9 cellular contexts compared by ENCODE assay signal in genomic region chr15:91142097-91142744, GRCh38. TPM values are rescaled to one million over a fixed set of nuclear protein-coding genes. Genes with fewer than 3 reads are reported as not detected.
A peak's percentile ranks its signal among the peaks of the same experiment; 100 is the strongest.
DNase-seq lines count a peak whose midpoint lies in the region; ATAC-seq and TF ChIP-seq lines count a peak whose summit lies in the region.
"Had no signal": no experiment of that assay in that cellular context is flagged by ENCODE, and none has a peak within 500 bp of the region (broad histone marks: within the 10 kb centered on the region; RNA-seq: fewer than 3 reads in every experiment).

No MANE protein-coding gene starts in this region.

- no peak overlapping the region for H3K4me3 Mint-ChIP-seq in endodermal cell
- H3K4me3 Mint-ChIP-seq in activated naive CD8-positive, alpha-beta T cell treated with anti-CD3 and anti-CD28 coated beads, Interleukin-2, amount 50 U/mL, for 24 hours: no peak overlapping the region
- H3K4me3 Mint-ChIP-seq: activated CD4-positive, alpha-beta memory T cell treated with anti-CD3 and anti-CD28 coated beads, Interleukin-2, amount 10 ng/mL, durations not matched to agents 7 days and 5 days had no signal

- H3K27me3 Mint-ChIP-seq in endodermal cell (ENCODE audit: insufficient read depth): peaks cover 32% of the 10 kb centered on the region
- peaks cover 26% of the 10 kb centered on the region for H3K27me3 Mint-ChIP-seq in activated naive CD8-positive, alpha-beta T cell treated with anti-CD3 and anti-CD28 coated beads, Interleukin-2, amount 50 U/mL, for 24 hours

- WGBS in endodermal cell (ENCODE audit: insufficient coverage in 1 of 2, insufficient read length in 1 of 2), 2 experiments: 86 to 91% methylated on average over 1 of the region's 1 CpG
- 71% methylated on average over 1 of the region's 1 CpG for WGBS in smooth muscle cell (ENCODE audit: low lambda C conversion rate)

- H3K4me3 ChIP-seq in NB4 (ENCODE audit: low read depth, low read length): no peak overlapping the region
- no peak overlapping the region for H3K4me3 ChIP-seq in endodermal cell (ENCODE audit: low read length)
- no peak overlapping the region for H3K4me3 ChIP-seq in smooth muscle cell

- H2AFZ ChIP-seq in smooth muscle cell (ENCODE audit: low read depth): no peak overlapping the region

- no peak overlapping the region for H3K27ac Mint-ChIP-seq in endodermal cell
- no peak overlapping the region for H3K27ac Mint-ChIP-seq in activated naive CD8-positive, alpha-beta T cell treated with anti-CD3 and anti-CD28 coated beads, Interleukin-2, amount 50 U/mL, for 24 hours
- H3K27ac Mint-ChIP-seq: activated CD4-positive, alpha-beta memory T cell treated with anti-CD3 and anti-CD28 coated beads, Interleukin-2, amount 10 ng/mL, durations not matched to agents 7 days and 5 days had no signal

- no peak for TF ChIP-seq POLR2A in NB4 (IDR thresholded peaks at IDR 0.05; ENCODE audit: extremely low read depth, insufficient read length)

- TF ChIP-seq CTCF in NB4 (IDR thresholded peaks at IDR 0.05; ENCODE audit: low read depth, low read length): peak; percentile 66
- TF ChIP-seq CTCF in endodermal cell (conservative IDR thresholded peaks at IDR 0.05): peak; percentile 79
- TF ChIP-seq CTCF in smooth muscle cell (IDR thresholded peaks at IDR 0.05; ENCODE audit: borderline replicate concordance, insufficient read depth, poor library complexity, severe bottlenecking): peak; percentile 16

- H3K4me1 ChIP-seq in endodermal cell (ENCODE audit: control insufficient read depth, insufficient read depth, low read length): peaks cover 20% of the 10 kb centered on the region
- no peaks in the 10 kb centered on the region for H3K4me1 ChIP-seq in smooth muscle cell (ENCODE audit: low read depth)

- no peak for ATAC-seq in activated naive CD8-positive, alpha-beta T cell treated with anti-CD3 and anti-CD28 coated beads, Interleukin-2, amount 50 U/mL, for 24 hours
- no peak for ATAC-seq in left ventricle myocardium superior

- H3K27ac ChIP-seq in endodermal cell (ENCODE audit: low read depth, low read length): no peak overlapping the region
- H3K27ac ChIP-seq in smooth muscle cell (ENCODE audit: low read depth): no peak overlapping the region

- H3K9me3 ChIP-seq in endodermal cell (ENCODE audit: control insufficient read depth, low read length): peaks cover 10% of the 10 kb centered on the region
- H3K9me3 ChIP-seq in smooth muscle cell (replicated peaks; ENCODE audit: low read depth): no peaks in the 10 kb centered on the region

- no peaks in the 10 kb centered on the region for H3K36me3 Mint-ChIP-seq in endodermal cell (ENCODE audit: low read depth)
- H3K36me3 Mint-ChIP-seq in activated naive CD8-positive, alpha-beta T cell treated with anti-CD3 and anti-CD28 coated beads, Interleukin-2, amount 50 U/mL, for 24 hours (ENCODE audit: low read depth): no peaks in the 10 kb centered on the region

- H3K27me3 ChIP-seq in endodermal cell (ENCODE audit: control insufficient read depth, insufficient read depth, low read length, poor library complexity, severe bottlenecking) (peaks cover 25% of the 10 kb centered on the region), smooth muscle cell (ENCODE audit: low read depth) (peaks cover 15% of the 10 kb centered on the region)

- H4K20me1 ChIP-seq in smooth muscle cell (ENCODE audit: low read depth): no peaks in the 10 kb centered on the region

- peaks cover 39% of the 10 kb centered on the region for H3K4me1 Mint-ChIP-seq in endodermal cell
- H3K4me1 Mint-ChIP-seq in activated naive CD8-positive, alpha-beta T cell treated with anti-CD3 and anti-CD28 coated beads, Interleukin-2, amount 50 U/mL, for 24 hours: no peaks in the 10 kb centered on the region
- H3K4me1 Mint-ChIP-seq: activated CD4-positive, alpha-beta memory T cell treated with anti-CD3 and anti-CD28 coated beads, Interleukin-2, amount 10 ng/mL, durations not matched to agents 7 days and 5 days had no signal

- H3K36me3 ChIP-seq in endodermal cell (ENCODE audit: control insufficient read depth, insufficient read depth, low read length) (no peaks in the 10 kb centered on the region), smooth muscle cell (ENCODE audit: low read depth) (no peaks in the 10 kb centered on the region)

- intact Hi-C loops in left ventricle myocardium superior (cut with micrococcal nuclease): no loop called here

- H3F3A ChIP-seq in smooth muscle cell (ENCODE audit: low read depth): no peaks in the 10 kb centered on the region

- peaks cover 7% of the 10 kb centered on the region for H3K9me3 Mint-ChIP-seq in endodermal cell
- H3K9me3 Mint-ChIP-seq in activated naive CD8-positive, alpha-beta T cell treated with anti-CD3 and anti-CD28 coated beads, Interleukin-2, amount 50 U/mL, for 24 hours: peaks cover 3% of the 10 kb centered on the region
- H3K9me3 Mint-ChIP-seq: activated CD4-positive, alpha-beta memory T cell treated with anti-CD3 and anti-CD28 coated beads, Interleukin-2, amount 10 ng/mL, durations not matched to agents 7 days and 5 days had no signal

- DNase-seq in SHP77 treated with DMSO at 0.1 percent for 48 hours (lab: John Stamatoyannopoulos, UW) (peak; percentile 22), SHP77 (lab: John Stamatoyannopoulos, UW) (no peak), NB4 (ENCODE audit: low read depth) (peak; percentile 70), endodermal cell (peak; percentile 50), smooth muscle cell (lab: John Stamatoyannopoulos, UW; ENCODE audit: unreplicated experiment) (no peak), left ventricle myocardium superior (no peak), NCI-H2171 (lab: John Stamatoyannopoulos, UW) (no peak)
- no peak for DNase-seq in activated naive CD8-positive, alpha-beta T cell treated with anti-CD3 and anti-CD28 coated beads, Interleukin-2, amount 50 U/mL, for 24 hours
- DNase-seq: activated CD4-positive, alpha-beta memory T cell treated with anti-CD3 and anti-CD28 coated beads, Interleukin-2, amount 10 ng/mL, durations not matched to agents 7 days and 5 days had no signal

- H3K79me2 ChIP-seq in smooth muscle cell (ENCODE audit: low read depth): no peaks in the 10 kb centered on the region

- H3K4me2 ChIP-seq in smooth muscle cell: no peak overlapping the region

- H3K9ac ChIP-seq in endodermal cell (ENCODE audit: extremely low read depth, low read length, poor library complexity, severe bottlenecking) (no peak overlapping the region), smooth muscle cell (ENCODE audit: low read depth) (no peak overlapping the region)

RNA-seq across cellular contexts. Expression of gene SV2B, which starts 42.2 kb away (rescaled TPM):
- total RNA-seq in endodermal cell: 1 to 10 TPM; 6.5 to 8.8 TPM
- polyA plus RNA-seq in endodermal cell (2013, experiment 1 of 2): 0.18 TPM
- polyA plus RNA-seq in endodermal cell (2013, experiment 2 of 2): 0.17 TPM
- total RNA-seq in smooth muscle cell: not detected in 2 replicates
- not detected in 2 replicates for polyA plus RNA-seq in smooth muscle cell
- 2.5 TPM for total RNA-seq in left ventricle myocardium superior

Comparison
In these comparisons a context has a peak if more than half of its experiments do, and no peak if none do; other contexts are left out.
1. DNase-seq: peak in SHP77 treated with DMSO at 0.1 percent for 48 hours (single experiment), NB4 (single experiment) and endodermal cell (single experiment); none in SHP77 (0 of 2), smooth muscle cell (single experiment), activated naive CD8-positive, alpha-beta T cell treated with anti-CD3 and anti-CD28 coated beads, Interleukin-2, amount 50 U/mL, for 24 hours (single experiment), left ventricle myocardium superior (single experiment) and NCI-H2171 (single experiment).
2. CTCF ChIP-seq: peak in every context shown above with its lines; median percentile 79 in endodermal cell; 66 in NB4; 16 in smooth muscle cell.